In genomic region chr11:1101318-1102089, GRCh38 we compare ENCODE assay signal across 23 cellular contexts. TPM values are rescaled to one million over a fixed set of nuclear protein-coding genes. Genes with fewer than 3 reads are reported as not detected.
DNase-seq lines count a peak whose midpoint lies in the region; ATAC-seq and TF ChIP-seq lines count a peak whose summit lies in the region.
"Had no signal": no experiment of that assay in that cellular context is flagged by ENCODE, and none has a peak within 500 bp of the region (broad histone marks: within the 10 kb centered on the region; RNA-seq: fewer than 3 reads in every experiment).

No MANE protein-coding gene starts in this region.

- no peak for TF ChIP-seq CTCF in HEK293 (tag by site-specific recombination; IDR thresholded peaks at IDR 0.05)
- TF ChIP-seq CTCF in lower lobe of right lung (IDR thresholded peaks at IDR 0.05) = no peak

- H3K4me3 ChIP-seq in HEK293 (ENCODE audit: low read depth, low read length) (no peak overlapping the region), lower lobe of right lung (no peak overlapping the region), aorta (ENCODE audit: low read length in 2 of 2) (no peak overlapping the region)
- H3K4me3 ChIP-seq: MG63 had no signal

- ATAC-seq in Right ventricle myocardium superior (ENCODE audit: poor library complexity) (no peak), lower lobe of right lung (no peak), aorta (ENCODE audit: low FRiP score) (no peak), GM21423 (IDR thresholded peaks at IDR 0.05; ENCODE audit: unreplicated experiment) (no peak)

- intact Hi-C loops in Right ventricle myocardium superior (cut with DNase I) = no loop called here
- intact Hi-C loops in cardiac septum (cut with DNase I) = no loop called here
- intact Hi-C loops in lower lobe of right lung (cut with DNase I) = no loop called here
- intact Hi-C loops in aorta (cut with DNase I) = loop anchor here in 1 of 2 donors (10.0 kb wide), 1 partner anchor 73 kb away; no protein-coding TSS in a partner anchor

- peak; percentile 29 for DNase-seq in Right ventricle myocardium superior
- no peak for DNase-seq in cardiac septum (ENCODE audit: low spot score)
- DNase-seq in lower lobe of right lung = peak; percentile 39
- peak; percentile 44 to 63 for DNase-seq in aorta
- DNase-seq in NCI-H146 (lab: John Stamatoyannopoulos, UW) = no peak
- DNase-seq: 8988T; ACHN; CD4-positive, CD25-positive, alpha-beta regulatory T cell; DMS153; DND-41; KBM-7; MG63; NCI-H1105 treated with DMSO at 0.1 percent for 48 hours; NCI-H1694; NCI-H2029 treated with DMSO at 0.1 percent for 48 hours; NCI-H446 treated with DMSO at 0.1 percent for 48 hours; NCI-H526; RPMI8226; SHP77 treated with DMSO at 0.1 percent for 48 hours had no signal

- H3K36me3 ChIP-seq in HEK293 (ENCODE audit: control insufficient read depth in 2 of 2, insufficient read depth in 1 of 2, low read length in 2 of 2) (no peaks in the 10 kb centered on the region), lower lobe of right lung (no peaks in the 10 kb centered on the region), aorta (ENCODE audit: control insufficient read depth in 1 of 2, insufficient read depth in 2 of 2, low read length in 1 of 2) (no peaks in the 10 kb centered on the region)
- H3K36me3 ChIP-seq: MG63 had no signal

- POLR2A ChIA-PET in HEK293 (lab: Yijun Ruan, JAX) = no interaction called here

- no peaks in the 10 kb centered on the region for H3K9me3 ChIP-seq in HEK293 (ENCODE audit: control insufficient read depth, insufficient read depth, low read depth, low read length)
- H3K9me3 ChIP-seq in lower lobe of right lung = no peaks in the 10 kb centered on the region
- H3K9me3 ChIP-seq in aorta (ENCODE audit: control insufficient read depth, low read length) = no peaks in the 10 kb centered on the region
- H3K9me3 ChIP-seq: MG63 had no signal

- H3K27ac ChIP-seq in HEK293 (ENCODE audit: extremely low read depth, low read depth, low read length) = no peak overlapping the region
- no peak overlapping the region for H3K27ac ChIP-seq in lower lobe of right lung
- no peak overlapping the region for H3K27ac ChIP-seq in aorta (ENCODE audit: low read depth in 1 of 2, low read length in 2 of 2)

- CTCF ChIA-PET in HEK293 (lab: Yijun Ruan, JAX) = interaction anchor here (0.6 kb wide), 1 partner anchor 168 kb away, joined by 3 read pairs; no protein-coding TSS in a partner anchor

- no peaks in the 10 kb centered on the region for H3K27me3 ChIP-seq in lower lobe of right lung (ENCODE audit: low read depth)
- H3K27me3 ChIP-seq in aorta (ENCODE audit: control insufficient read depth in 1 of 2, insufficient read depth in 2 of 2, low read length in 1 of 2) = no peaks in the 10 kb centered on the region
- H3K27me3 ChIP-seq: MG63 had no signal

- WGBS in aorta, 2 donors = 88 to 89% methylated on average over 50 of the region's 50 CpGs

- H3K4me1 ChIP-seq in HEK293 (ENCODE audit: control insufficient read depth, insufficient read depth, low read length) = no peaks in the 10 kb centered on the region
- no peaks in the 10 kb centered on the region for H3K4me1 ChIP-seq in lower lobe of right lung
- no peaks in the 10 kb centered on the region for H3K4me1 ChIP-seq in aorta (ENCODE audit: control insufficient read depth in 1 of 2, insufficient read depth in 2 of 2, low read length in 2 of 2)

TF ChIP-seq in HEK293, 187 proteins besides CTCF, POLR2A, EP300 and RAD21:
- TF ChIP-seq PBX3 (CRISPR knock-in tag; IDR thresholded peaks at IDR 0.05) (no peak), KLF1 (tag by site-specific recombination; IDR thresholded peaks at IDR 0.05) (peak; percentile 97)

RNA-seq across cellular contexts. Expression of gene MUC2, which starts 26.8 kb away (rescaled TPM):
- total RNA-seq in Right ventricle myocardium superior = not detected
- total RNA-seq in cardiac septum = 0.03 TPM
- not detected for total RNA-seq in lower lobe of right lung
- total RNA-seq in aorta = under 1 TPM; 0.06 to 0.10 TPM
- 10 to 100 TPM in 1 of 2 donors, under 1 TPM in 1; 0.08 to 11.8 TPM for polyA plus RNA-seq in aorta
- total RNA-seq: CD4-positive, CD25-positive, alpha-beta regulatory T cell; LHCN-M2 had no signal
- polyA plus RNA-seq: BJ; CD4-positive, CD25-positive, alpha-beta regulatory T cell had no signal

RNA-seq across cellular contexts. Expression of gene MUC5AC, which starts 56.2 kb away (rescaled TPM):
- total RNA-seq in Right ventricle myocardium superior = not detected
- not detected for total RNA-seq in cardiac septum
- 0.35 TPM for total RNA-seq in lower lobe of right lung
- not detected for total RNA-seq in aorta
- polyA plus RNA-seq in aorta = under 1 TPM in 1 of 2 donors, not detected in 1; 0.05 TPM
- total RNA-seq: CD4-positive, CD25-positive, alpha-beta regulatory T cell; LHCN-M2 had no signal
- polyA plus RNA-seq: BJ; CD4-positive, CD25-positive, alpha-beta regulatory T cell had no signal

Comparison
In these comparisons a context has a peak if more than half of its experiments do, and no peak if none do; other contexts are left out.
1. DNase-seq: peak in Right ventricle myocardium superior (single experiment), lower lobe of right lung (single experiment) and aorta (2 of 2); none in cardiac septum (single experiment) and NCI-H146 (single experiment).